In the genomic region with DNA sequence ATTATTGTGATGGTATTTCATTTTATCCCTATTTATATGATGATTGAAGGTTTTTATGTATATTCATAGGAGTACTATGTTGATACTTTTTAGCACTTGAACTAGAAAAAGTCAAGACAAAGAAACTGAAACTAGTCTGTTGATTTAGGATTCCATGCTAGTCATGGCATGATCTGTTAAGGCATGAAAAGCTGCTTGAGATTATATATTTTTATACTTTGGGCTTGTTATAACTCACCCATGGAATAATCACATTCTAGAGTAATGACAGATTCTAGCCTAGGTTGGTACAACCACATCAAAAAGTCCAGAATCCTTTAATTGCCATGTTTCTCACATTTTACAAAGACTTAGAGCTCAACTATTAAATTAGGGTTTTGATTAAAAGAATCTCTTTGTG, we compare ENCODE assay signal across 20 cellular contexts.
DNase-seq lines count a peak whose midpoint lies in the region; ATAC-seq and TF ChIP-seq lines count a peak whose summit lies in the region.
"Had no signal": no experiment of that assay in that cellular context is flagged by ENCODE, and none has a peak within 500 bp of the region (broad histone marks: within the 10 kb centered on the region; RNA-seq: fewer than 3 reads in every experiment).

No MANE protein-coding gene starts in this region.

- H3K9ac ChIP-seq in mammary epithelial cell (ENCODE audit: insufficient read depth, low read length) = no peak overlapping the region
- H3K9ac ChIP-seq: BLaER1 treated with 17β-estradiol and CSF1 and Interleukin-3, amounts not matched to agents 10 nM and 100 nM had no signal

- H3K79me2 ChIP-seq in mammary epithelial cell (ENCODE audit: insufficient read depth, low read length) = no peaks in the 10 kb centered on the region

- no peaks in the 10 kb centered on the region for H4K20me1 ChIP-seq in mammary epithelial cell (ENCODE audit: insufficient read depth, low read length)
- H4K20me1 ChIP-seq: BLaER1 treated with 17β-estradiol and CSF1 and Interleukin-3, amounts not matched to agents 10 nM and 100 nM had no signal

- intact Hi-C loops in mammary epithelial cell (cut with micrococcal nuclease) = no loop called here
- intact Hi-C loops in MCF 10A (cut with micrococcal nuclease) = no loop called here

- H3K4me1 ChIP-seq in mammary epithelial cell (ENCODE audit: insufficient read depth, low read length) (no peaks in the 10 kb centered on the region), foreskin keratinocyte (peaks cover 34% of the 10 kb centered on the region)
- H3K4me1 ChIP-seq: BE2C; BLaER1 treated with 17β-estradiol and CSF1 and Interleukin-3, amounts not matched to agents 10 nM and 100 nM; HAP-1 had no signal

- H3K4me3 ChIP-seq in mammary epithelial cell (replicated peaks in 1 of 3; ENCODE audit: insufficient read depth in 1 of 3, low read depth in 2 of 3, low read length in 3 of 3) = no peak overlapping the region
- H3K4me3 ChIP-seq: BLaER1 treated with 17β-estradiol and CSF1 and Interleukin-3, amounts not matched to agents 10 nM and 100 nM; HAP-1 had no signal

- H3K27me3 Mint-ChIP-seq in MCF 10A (ENCODE audit: insufficient read depth, unreplicated experiment) = peaks cover 6% of the 10 kb centered on the region
- H3K27me3 Mint-ChIP-seq: CD4-positive, alpha-beta T cell had no signal

- CTCF ChIA-PET in mammary epithelial cell (lab: Charles Lee; ENCODE audit: low non-redundant PET) = no interaction called here
- CTCF ChIA-PET in MCF 10A (lab: Yijun Ruan, JAX) = interaction anchor here (0.6 kb wide), 1 partner anchor 591 kb away, joined by 3 read pairs; no protein-coding TSS in a partner anchor

- BruUV-seq in mammary epithelial cell (replicated peaks; lab: Mats Ljungman, UMichigan) = no TSS peak
- no TSS peak for BruUV-seq in MCF 10A (replicated peaks; lab: Mats Ljungman, UMichigan)

- dilution Hi-C loops in mammary epithelial cell (cut with HindIII; ENCODE audit: low sequenced_read_pairs) = no loop called here

- H3K9me3 ChIP-seq in mammary epithelial cell (replicated peaks; ENCODE audit: insufficient read depth, low read length) = peaks cover 4% of the 10 kb centered on the region
- H3K9me3 ChIP-seq: BE2C; BLaER1 treated with 17β-estradiol and CSF1 and Interleukin-3, amounts not matched to agents 10 nM and 100 nM; HAP-1 had no signal

- H2AFZ ChIP-seq in mammary epithelial cell (ENCODE audit: low read depth, low read length) = no peak overlapping the region

- no peaks in the 10 kb centered on the region for H3K36me3 ChIP-seq in mammary epithelial cell (ENCODE audit: insufficient read depth, low read length)
- H3K36me3 ChIP-seq: BE2C; BLaER1 treated with 17β-estradiol and CSF1 and Interleukin-3, amounts not matched to agents 10 nM and 100 nM; HAP-1 had no signal

- H3K9me3 Mint-ChIP-seq in MCF 10A (ENCODE audit: unreplicated experiment) = no peaks in the 10 kb centered on the region
- H3K9me3 Mint-ChIP-seq: CD4-positive, alpha-beta T cell had no signal

- no peaks in the 10 kb centered on the region for H3K36me3 Mint-ChIP-seq in MCF 10A (ENCODE audit: insufficient read depth, unreplicated experiment)
- H3K36me3 Mint-ChIP-seq: CD14-positive monocyte; CD8-positive, alpha-beta memory T cell had no signal

- H3K4me1 Mint-ChIP-seq in MCF 10A (ENCODE audit: insufficient read depth, unreplicated experiment) = peaks cover 4% of the 10 kb centered on the region
- H3K4me1 Mint-ChIP-seq: CD14-positive monocyte; CD8-positive, alpha-beta memory T cell had no signal

- TF ChIP-seq CTCF in mammary epithelial cell (conservative IDR thresholded peaks at IDR 0.05 in 1 of 2, IDR thresholded peaks at IDR 0.05 in 1 of 2; ENCODE audit: extremely low read depth in 1 of 2, insufficient read depth in 1 of 2, low read depth in 1 of 2, low read length in 2 of 2) (no peak), MCF 10A (IDR thresholded peaks at IDR 0.05; ENCODE audit: unreplicated experiment) (no peak), foreskin keratinocyte (conservative IDR thresholded peaks at IDR 0.05) (no peak)

- in situ Hi-C loops in mammary epithelial cell (cut with MboI; ENCODE audit: low sequenced_read_pairs in 2 of 2) = no loop called here

- no peak overlapping the region for H3K27ac ChIP-seq in mammary epithelial cell (ENCODE audit: insufficient read depth, low read depth, low read length)
- peak overlapping the region; percentile 57 for H3K27ac ChIP-seq in epithelial cell of prostate
- peak overlapping the region; percentile 83 for H3K27ac ChIP-seq in foreskin keratinocyte
- H3K27ac ChIP-seq: 22Rv1; BLaER1 treated with 17β-estradiol and CSF1 and Interleukin-3, amounts not matched to agents 10 nM and 100 nM had no signal

- no peak overlapping the region for H3K4me2 ChIP-seq in mammary epithelial cell (ENCODE audit: insufficient read depth, low read depth, low read length)
- H3K4me2 ChIP-seq: BLaER1 treated with 17β-estradiol and CSF1 and Interleukin-3, amounts not matched to agents 10 nM and 100 nM had no signal

- H3K27me3 ChIP-seq in mammary epithelial cell (ENCODE audit: insufficient read depth, low read length) (peaks cover 19% of the 10 kb centered on the region), foreskin keratinocyte (no peaks in the 10 kb centered on the region)
- H3K27me3 ChIP-seq: BE2C; BLaER1 treated with 17β-estradiol and CSF1 and Interleukin-3, amounts not matched to agents 10 nM and 100 nM had no signal

- DNase-seq in mammary epithelial cell (peak; percentile 1), MCF 10A (ENCODE audit: unreplicated experiment) (no peak), epithelial cell of prostate (ENCODE audit: low read depth, low spot score) (peak; percentile 33), foreskin keratinocyte (peak; percentile 81 to 90)
- DNase-seq in stimulated activated CD4-positive, alpha-beta T cell treated with anti-CD3 and anti-CD28 coated beads, Interleukin-4, amount 100 ng/mL, for 24 hours = no peak
- DNase-seq: AML-193; BE2C; CD4-positive, alpha-beta T cell; CD8-positive, alpha-beta memory T cell; DMS53; DMS79 treated with DMSO at 0.1 percent for 48 hours; GF-D8; GOT3; HFFc6 had no signal

- H3K27ac Mint-ChIP-seq in MCF 10A (ENCODE audit: low read depth, unreplicated experiment) = no peak overlapping the region
- H3K27ac Mint-ChIP-seq: CD14-positive monocyte; CD4-positive, alpha-beta T cell; CD8-positive, alpha-beta memory T cell; HFFc6 had no signal

- H3K4me3 Mint-ChIP-seq in MCF 10A (ENCODE audit: unreplicated experiment) = no peak overlapping the region
- H3K4me3 Mint-ChIP-seq: CD14-positive monocyte; CD4-positive, alpha-beta T cell; CD8-positive, alpha-beta memory T cell; HFFc6 had no signal

- POLR2A ChIA-PET in MCF 10A (lab: Yijun Ruan, JAX) = interaction anchor here (0.6 to 0.7 kb wide), 2 partner anchors 22 to 30 kb away, joined by 3 to 4 read pairs; no protein-coding TSS in a partner anchor

- peak; percentile 74 for ATAC-seq in foreskin keratinocyte
- ATAC-seq in HG03457 (IDR thresholded peaks at IDR 0.05; ENCODE audit: unreplicated experiment) = no peak
- no peak for ATAC-seq in HG03139 (IDR thresholded peaks at IDR 0.05; ENCODE audit: unreplicated experiment)

Comparison
In these comparisons a context has a peak if more than half of its experiments do, and no peak if none do; other contexts are left out.
1. DNase-seq: peak in mammary epithelial cell (single experiment), epithelial cell of prostate (single experiment) and foreskin keratinocyte (2 of 2); none in MCF 10A (single experiment) and stimulated activated CD4-positive, alpha-beta T cell treated with anti-CD3 and anti-CD28 coated beads, Interleukin-4, amount 100 ng/mL, for 24 hours (single experiment).